ENCODE assay signal across 8 cellular contexts in the genomic region with DNA sequence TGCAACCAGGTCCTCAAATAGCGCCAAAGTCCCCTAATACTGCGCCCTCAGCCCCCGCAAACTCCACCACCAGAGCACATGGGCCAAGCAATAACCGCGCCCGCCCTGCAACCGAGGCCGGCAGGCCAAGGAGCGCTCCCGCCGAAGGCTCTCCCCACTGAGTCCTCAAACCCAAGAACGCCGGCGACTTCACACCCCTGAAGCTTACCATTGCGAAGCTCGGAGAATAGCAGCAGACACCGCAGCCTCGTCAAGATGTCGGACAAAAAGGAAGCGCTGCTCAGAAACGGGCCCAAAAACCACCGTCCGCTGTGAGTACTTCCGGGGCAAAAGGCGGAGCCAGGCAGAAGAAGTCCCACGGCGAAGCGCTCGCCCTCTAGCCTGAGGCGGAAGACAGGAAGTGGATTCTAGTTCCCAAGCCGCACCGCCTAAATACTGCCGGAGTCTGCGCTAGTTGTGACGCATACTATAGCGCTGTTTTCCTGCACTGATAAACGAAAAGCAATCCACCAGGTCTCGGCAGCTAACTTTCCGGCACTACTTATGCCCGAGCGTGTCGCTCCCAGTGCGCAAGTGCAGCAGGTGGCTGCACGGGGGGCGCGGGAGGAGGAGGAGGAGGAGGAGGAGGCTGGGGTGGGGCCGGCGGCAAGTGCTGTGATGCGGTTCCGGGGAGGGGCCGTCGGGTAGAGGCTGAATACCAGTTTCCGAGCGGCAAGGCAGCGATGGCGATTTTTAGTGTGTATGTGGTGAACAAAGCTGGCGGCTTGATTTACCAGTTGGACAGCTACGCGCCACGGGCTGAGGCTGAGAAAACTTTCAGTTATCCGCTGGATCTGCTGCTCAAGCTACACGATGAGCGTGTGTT. TPM values are rescaled to one million over a fixed set of nuclear protein-coding genes. Genes with fewer than 3 reads are reported as not detected.
A peak's percentile ranks its signal among the peaks of the same experiment; 100 is the strongest.
DNase-seq lines count a peak whose midpoint lies in the region; ATAC-seq and TF ChIP-seq lines count a peak whose summit lies in the region.

A gene (minus strand): TSS at position 270 of the 865 bp plus-strand sequence. CDS start 59 bp downstream, at position 211.
A gene with protein sequence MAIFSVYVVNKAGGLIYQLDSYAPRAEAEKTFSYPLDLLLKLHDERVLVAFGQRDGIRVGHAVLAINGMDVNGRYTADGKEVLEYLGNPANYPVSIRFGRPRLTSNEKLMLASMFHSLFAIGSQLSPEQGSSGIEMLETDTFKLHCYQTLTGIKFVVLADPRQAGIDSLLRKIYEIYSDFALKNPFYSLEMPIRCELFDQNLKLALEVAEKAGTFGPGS (plus strand): TSS at position 693 of the 865 bp plus-strand sequence. CDS start 30 bp downstream, at position 723.

- no peaks in the 10 kb centered on the region for H3K9me3 Mint-ChIP-seq in T-helper 1 cell treated with Interleukin-12 subunit alpha and Interleukin-12 subunit beta and Interleukin-4 antibody, amounts not matched to agents 30 μg/mL and 1 μg/mL, for 36 hours
- no peaks in the 10 kb centered on the region for H3K9me3 Mint-ChIP-seq in progenitor cell of endocrine pancreas (ENCODE audit: low read depth)

- peak; percentile 85 for ATAC-seq in HG02884 (IDR thresholded peaks at IDR 0.05; ENCODE audit: unreplicated experiment)

- H3K27me3 Mint-ChIP-seq in T-helper 1 cell treated with Interleukin-12 subunit alpha and Interleukin-12 subunit beta and Interleukin-4 antibody, amounts not matched to agents 30 μg/mL and 1 μg/mL, for 36 hours (ENCODE audit: low read depth): no peaks in the 10 kb centered on the region
- H3K27me3 Mint-ChIP-seq in progenitor cell of endocrine pancreas: no peaks in the 10 kb centered on the region

- peaks cover 56% of the 10 kb centered on the region for H3K36me3 ChIP-seq in left ventricle myocardium inferior

- in situ Hi-C loops in GM13977 (cut with MboI; ENCODE audit: low pct_unique_long_range_greater_than_20kb, low sequenced_read_pairs, unreplicated experiment): no loop called here

- peaks cover 29% of the 10 kb centered on the region for H3K4me1 Mint-ChIP-seq in T-helper 1 cell treated with Interleukin-12 subunit alpha and Interleukin-12 subunit beta and Interleukin-4 antibody, amounts not matched to agents 30 μg/mL and 1 μg/mL, for 36 hours (ENCODE audit: low read depth)
- H3K4me1 Mint-ChIP-seq in progenitor cell of endocrine pancreas (ENCODE audit: low read depth): peaks cover 20% of the 10 kb centered on the region

- intact Hi-C loops in left ventricle myocardium inferior (cut with micrococcal nuclease): no loop called here

- no peak for TF ChIP-seq CTCF in GM13977 (IDR thresholded peaks at IDR 0.05; ENCODE audit: extremely low read depth, insufficient read depth, missing control alignments)
- no peak for TF ChIP-seq CTCF in left ventricle myocardium inferior (IDR thresholded peaks at IDR 0.05; ENCODE audit: borderline replicate concordance)
- no peak for TF ChIP-seq CTCF in progenitor cell of endocrine pancreas (IDR thresholded peaks at IDR 0.05; ENCODE audit: unreplicated experiment)

- H3K27me3 ChIP-seq in left ventricle myocardium inferior (ENCODE audit: low read depth): no peaks in the 10 kb centered on the region

- peaks cover 64% of the 10 kb centered on the region for H3K4me1 ChIP-seq in left ventricle myocardium inferior

- peak within 1 kb of the TSS; percentile 100 for H3K27ac Mint-ChIP-seq in T-helper 1 cell treated with Interleukin-12 subunit alpha and Interleukin-12 subunit beta and Interleukin-4 antibody, amounts not matched to agents 30 μg/mL and 1 μg/mL, for 36 hours
- H3K27ac Mint-ChIP-seq in progenitor cell of endocrine pancreas: peak within 1 kb of the TSS; percentile 100

- DNase-seq in GM13977 (ENCODE audit: low spot score): peak; percentile 94
- DNase-seq in NCI-H1694 (lab: John Stamatoyannopoulos, UW): peak; percentile 58
- DNase-seq in amniotic stem cell (lab: John Stamatoyannopoulos, UW): peak; percentile 94
- DNase-seq in left ventricle myocardium inferior: peak; percentile 95
- DNase-seq in progenitor cell of endocrine pancreas (ENCODE audit: low spot score, unreplicated experiment): peak; percentile 70
- peak; percentile 96 for DNase-seq in ureter (ENCODE audit: low spot score)

- no peaks in the 10 kb centered on the region for H3K9me3 ChIP-seq in left ventricle myocardium inferior (replicated peaks)

- peak within 1 kb of the TSS; percentile 100 for H3K4me3 Mint-ChIP-seq in T-helper 1 cell treated with Interleukin-12 subunit alpha and Interleukin-12 subunit beta and Interleukin-4 antibody, amounts not matched to agents 30 μg/mL and 1 μg/mL, for 36 hours
- peak within 1 kb of the TSS; percentile 100 for H3K4me3 Mint-ChIP-seq in progenitor cell of endocrine pancreas (ENCODE audit: low read depth)

- H3K27ac ChIP-seq in left ventricle myocardium inferior (replicated peaks): peak within 1 kb of the TSS; percentile 97

- H3K36me3 Mint-ChIP-seq in T-helper 1 cell treated with Interleukin-12 subunit alpha and Interleukin-12 subunit beta and Interleukin-4 antibody, amounts not matched to agents 30 μg/mL and 1 μg/mL, for 36 hours (ENCODE audit: low read depth): peaks cover 64% of the 10 kb centered on the region
- H3K36me3 Mint-ChIP-seq in progenitor cell of endocrine pancreas (ENCODE audit: insufficient read depth): peaks cover 28% of the 10 kb centered on the region

- H3K4me3 ChIP-seq in left ventricle myocardium inferior: peak within 1 kb of the TSS; percentile 79

RNA-seq across cellular contexts. Expression of the first gene that starts in this region (rescaled TPM):
- total RNA-seq in left ventricle myocardium inferior (767 TPM), progenitor cell of endocrine pancreas (1,089 and 1,112 TPM in 2 replicates), ureter (1,353 TPM)

RNA-seq across cellular contexts. Expression of the second gene that starts in this region (rescaled TPM):
- 32.7 TPM for total RNA-seq in left ventricle myocardium inferior
- total RNA-seq in progenitor cell of endocrine pancreas: 60.3 and 60.7 TPM in 2 replicates
- total RNA-seq in ureter: 72.4 TPM

Comparison
In these comparisons a context has a peak if more than half of its experiments do, and no peak if none do; other contexts are left out.
1. Peak in every context shown above with its lines: DNase-seq, ATAC-seq, H3K4me3 ChIP-seq and H3K27ac ChIP-seq.